8 cellular contexts compared by ENCODE assay signal in the genomic region with DNA sequence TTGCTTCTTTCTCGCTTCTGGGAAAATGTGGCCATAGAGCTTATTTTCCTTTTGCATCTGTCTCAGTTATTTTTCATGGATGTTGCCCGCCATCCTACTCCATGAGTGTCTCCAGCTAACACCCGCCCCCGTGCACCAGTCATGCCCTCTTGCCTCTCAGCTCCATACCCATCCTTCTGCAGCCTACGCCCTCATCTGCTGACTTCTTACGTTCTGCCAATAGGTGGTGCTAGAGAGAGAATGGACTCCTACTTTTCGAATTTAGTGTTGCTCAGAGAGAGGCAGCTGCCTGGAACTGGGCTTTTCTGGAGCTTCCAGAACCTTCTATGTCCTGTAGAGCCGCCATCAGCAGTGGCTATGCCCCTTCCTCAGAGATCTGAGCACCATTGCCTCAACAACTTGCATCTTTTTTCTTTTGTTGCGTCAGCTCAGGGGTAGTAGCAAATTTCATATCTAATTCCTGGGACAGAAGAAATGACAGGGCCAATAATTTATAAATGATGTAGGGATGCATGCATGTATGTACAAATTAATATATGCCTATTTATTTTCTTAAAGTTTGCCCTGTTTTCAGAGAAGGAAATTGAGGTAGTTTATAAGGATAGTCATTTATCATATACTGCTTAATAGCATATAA.
DNase-seq lines count a peak whose midpoint lies in the region; ATAC-seq, FAIRE-seq and TF ChIP-seq lines count a peak whose summit lies in the region.

No MANE protein-coding gene starts in this region.

- H3K4me3 Mint-ChIP-seq in endothelial cell (ENCODE audit: unreplicated experiment) = no peak overlapping the region

- H3K9me3 ChIP-seq in A549 (no peaks in the 10 kb centered on the region), PC-3 (ENCODE audit: low read length) (0 out of 2 replicates have a peak, but pooled peaks cover 6% of the 10 kb centered on the region), mucosa of descending colon (no peaks in the 10 kb centered on the region)

- no peaks in the 10 kb centered on the region for H4K20me1 ChIP-seq in PC-3 (ENCODE audit: low read length)

- intact Hi-C loops in PC-3 (cut with micrococcal nuclease) (no loop called here), mucosa of descending colon (cut with DNase I, micrococcal nuclease) (no loop called here)

- H3K4me1 Mint-ChIP-seq in endothelial cell (ENCODE audit: unreplicated experiment) = no peaks in the 10 kb centered on the region

- BruUV-seq in PC-3 (replicated peaks; lab: Mats Ljungman, UMichigan) = no TSS peak

- TF ChIP-seq RAD21 in A549 (conservative IDR thresholded peaks at IDR 0.05 in 1 of 2, IDR thresholded peaks at IDR 0.05 in 1 of 2) = peak; percentile 74 to 79

- TF ChIP-seq CTCF in A549 (IDR thresholded peaks at IDR 0.05) = peak; percentile 77
- TF ChIP-seq CTCF in GM12872 (IDR thresholded peaks at IDR 0.05; ENCODE audit: insufficient read depth, low read depth, low read length) = peak; percentile 77
- peak; percentile 77 for TF ChIP-seq CTCF in PC-3 (conservative IDR thresholded peaks at IDR 0.05; ENCODE audit: low read depth, low read length)
- TF ChIP-seq CTCF in endothelial cell (IDR thresholded peaks at IDR 0.05; ENCODE audit: unreplicated experiment) = peak; percentile 70
- TF ChIP-seq CTCF in mucosa of descending colon (IDR thresholded peaks at IDR 0.05) = peak; percentile 39

- POLR2A ChIA-PET in A549 (lab: Yijun Ruan, JAX) = no interaction called here
- POLR2A ChIA-PET in PC-3 (lab: Charles Lee; ENCODE audit: unreplicated experiment) = no interaction called here

- H3K79me2 ChIP-seq in PC-3 (ENCODE audit: low read length) = no peaks in the 10 kb centered on the region

- H3K4me3 ChIP-seq in A549 (no peak overlapping the region), PC-3 (ENCODE audit: low read length) (no peak overlapping the region), mucosa of descending colon (no peak overlapping the region)

- no peak overlapping the region for H3K9ac ChIP-seq in PC-3 (ENCODE audit: low read length)

- H3K4me2 ChIP-seq in A549 = no peak overlapping the region
- no peak overlapping the region for H3K4me2 ChIP-seq in PC-3 (ENCODE audit: low read length)

- H3K27ac ChIP-seq in A549 (peak overlapping the region in 1 of 2 experiments; percentile 54; a peak in 2 of 6 replicates), PC-3 (ENCODE audit: low read length) (no peak overlapping the region)

- H3K4me1 ChIP-seq in A549 (no peaks in the 10 kb centered on the region), PC-3 (ENCODE audit: insufficient read depth, low read length) (no peaks in the 10 kb centered on the region), mucosa of descending colon (ENCODE audit: low read depth) (no peaks in the 10 kb centered on the region)

- peak; percentile 90 for FAIRE-seq in A549 (lab: Jason Lieb, UNC)

- TF ChIP-seq POLR2A in A549 (IDR thresholded peaks at IDR 0.05; ENCODE audit: low read length) = no peak

- peaks cover 3% of the 10 kb centered on the region for H3K27me3 Mint-ChIP-seq in endothelial cell (ENCODE audit: unreplicated experiment)

- no peaks in the 10 kb centered on the region for H3F3A ChIP-seq in PC-3 (ENCODE audit: low read length, unreplicated experiment)

- ATAC-seq in A549 (peak; percentile 89 to 97), HG03354 (IDR thresholded peaks at IDR 0.05; ENCODE audit: poor library complexity, severe bottlenecking, unreplicated experiment) (peak; percentile 82), PC-3 (no peak), mucosa of descending colon (peak; percentile 82), HG03139 (IDR thresholded peaks at IDR 0.05; ENCODE audit: unreplicated experiment) (no peak)

- no peaks in the 10 kb centered on the region for H3K9me3 Mint-ChIP-seq in endothelial cell (ENCODE audit: unreplicated experiment)

- no peak overlapping the region for H3K27ac Mint-ChIP-seq in endothelial cell (ENCODE audit: unreplicated experiment)

- no peaks in the 10 kb centered on the region for H3K36me3 ChIP-seq in PC-3 (ENCODE audit: low read depth, low read length)
- no peaks in the 10 kb centered on the region for H3K36me3 ChIP-seq in mucosa of descending colon (ENCODE audit: low read depth)

- 26% methylated on average over 9 of the region's 9 CpGs for WGBS in A549 (ENCODE audit: missing lambda C conversion rate)

- H2AFZ ChIP-seq in PC-3 (ENCODE audit: low read length) = no peak overlapping the region

- no peaks in the 10 kb centered on the region for H3K36me3 Mint-ChIP-seq in endothelial cell (ENCODE audit: low read depth, unreplicated experiment)

- H3K27me3 ChIP-seq in PC-3 (ENCODE audit: low read length) = peaks cover 16% of the 10 kb centered on the region; the same call in 1 of the 2 replicates

- DNase-seq in A549 (ENCODE audit: low read depth in 1 of 2, low spot score in 1 of 2) (peak; percentile 55 to 75), PC-3 (peak; percentile 67), endothelial cell (ENCODE audit: low spot score) (peak; percentile 55), mucosa of descending colon (peak in 1 of 3 donors; percentile 65), mesenteric fat pad (ENCODE audit: low spot score) (no peak)

- CTCF ChIA-PET in A549 (lab: Yijun Ruan, JAX) = interaction anchor here (0.6 to 6.2 kb wide), 70 partner anchors 8 to 410 kb away, joined by 3 to 94 read pairs (median 4); partner anchors contain the start of gene MYOCD
- CTCF ChIA-PET in PC-3 (lab: Charles Lee) = no interaction called here

- H3K9me2 ChIP-seq in PC-3 (replicated peaks; ENCODE audit: low read length) = no peaks in the 10 kb centered on the region

- no peak for TF ChIP-seq EP300 in A549 (IDR thresholded peaks at IDR 0.05)

TF ChIP-seq in A549, 52 proteins besides CTCF, POLR2A, EP300 and RAD21:
- TF ChIP-seq SMC3 (IDR thresholded peaks at IDR 0.05) (peak; percentile 77), CHD2 (IDR thresholded peaks at IDR 0.05; ENCODE audit: low read length, partially characterized antibody) (no peak)
TF ChIP-seq in A549: peak in this region for 1.

Comparison
In these comparisons a context has a peak if more than half of its experiments do, and no peak if none do; other contexts are left out.
1. ATAC-seq: peak in A549 (2 of 2), HG03354 (single experiment) and mucosa of descending colon (single experiment); none in PC-3 (single experiment) and HG03139 (single experiment).
2. Peak in every context shown above with its lines, with median percentiles within 50 percentile points of each other: CTCF ChIP-seq.